ENCODE assay signal across 1 cellular context in genomic region chr6:112801681-112802080, GRCh38.
TF ChIP-seq lines count a peak whose summit lies in the region.

No MANE protein-coding gene starts in this region.

TF ChIP-seq in endothelial cell of umbilical vein, 7 proteins besides CTCF, POLR2A, EP300 and RAD21:
- TF ChIP-seq, protein P1, sequence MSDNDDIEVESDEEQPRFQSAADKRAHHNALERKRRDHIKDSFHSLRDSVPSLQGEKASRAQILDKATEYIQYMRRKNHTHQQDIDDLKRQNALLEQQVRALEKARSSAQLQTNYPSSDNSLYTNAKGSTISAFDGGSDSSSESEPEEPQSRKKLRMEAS (IDR thresholded peaks at IDR 0.05; ENCODE audit: insufficient read depth, insufficient read length), result no peak
TF ChIP-seq in endothelial cell of umbilical vein: peak in this region for 0.
